26 cellular contexts compared by ENCODE assay signal in the genomic region with DNA sequence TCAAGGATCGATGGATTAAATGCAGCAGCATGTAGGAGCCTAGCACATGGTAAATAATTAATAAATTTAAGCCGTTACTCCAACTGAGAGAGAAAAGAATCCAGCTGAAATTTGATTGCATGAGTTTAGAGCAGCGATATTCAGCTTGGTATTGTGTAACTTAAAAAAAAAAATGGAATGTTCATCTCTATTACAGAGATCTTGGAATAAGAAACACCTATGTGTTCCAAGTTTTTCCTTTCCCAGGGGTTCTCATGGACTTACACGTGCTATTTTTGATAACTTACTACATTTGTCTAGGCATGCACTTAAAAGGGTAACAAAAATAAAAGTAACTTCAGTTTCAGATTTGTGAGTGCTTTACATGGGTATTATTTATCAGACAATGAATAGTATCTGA.
DNase-seq lines count a peak whose midpoint lies in the region; ATAC-seq, FAIRE-seq and TF ChIP-seq lines count a peak whose summit lies in the region.
"Had no signal": no experiment of that assay in that cellular context is flagged by ENCODE, and none has a peak within 500 bp of the region (broad histone marks: within the 10 kb centered on the region; RNA-seq: fewer than 3 reads in every experiment).

No MANE protein-coding gene starts in this region.

- no peaks in the 10 kb centered on the region for H3K36me3 ChIP-seq in mammary epithelial cell (ENCODE audit: insufficient read depth, low read length)
- H3K36me3 ChIP-seq in pancreas = no peaks in the 10 kb centered on the region
- H3K36me3 ChIP-seq in PC-9 (ENCODE audit: low read depth) = no peaks in the 10 kb centered on the region
- H3K36me3 ChIP-seq in neural progenitor cell = no peaks in the 10 kb centered on the region
- H3K36me3 ChIP-seq: BLaER1 treated with 17β-estradiol and CSF1 and Interleukin-3, amounts not matched to agents 10 nM and 100 nM; sigmoid colon had no signal

- peak; percentile 6 for DNase-seq in MCF 10A (ENCODE audit: unreplicated experiment)
- no peak for DNase-seq in mammary epithelial cell
- DNase-seq in fibroblast of the aortic adventitia (ENCODE audit: low read depth) = peak; percentile 96
- DNase-seq in pancreas = no peak
- DNase-seq in PC-9 = no peak
- DNase-seq in AG20443 (ENCODE audit: low spot score) = no peak
- no peak for DNase-seq in activated CD8-positive, alpha-beta memory T cell treated with anti-CD3 and anti-CD28 coated beads, Interleukin-2, amount 50 U/mL, for 48 hours
- no peak for DNase-seq in neural progenitor cell (ENCODE audit: low spot score)
- DNase-seq: 8988T; activated effector memory CD4-positive, alpha-beta T cell treated with anti-CD3 and anti-CD28 coated beads, Interleukin-2, amount 50 U/mL, for 16 hours; Caco-2; foreskin melanocyte; KG1; kidney; mesendoderm; naive B cell; NCI-H146; NCI-H2171 treated with DMSO at 0.1 percent for 48 hours; NCI-H526 treated with DMSO at 0.1 percent for 48 hours; RPMI8226; sigmoid colon; testis had no signal

- WGBS in mammary epithelial cell (ENCODE audit: low coverage, missing lambda C conversion rate) = 20% methylated on average over 4 of the region's 4 CpGs
- 5% methylated on average over 4 of the region's 4 CpGs for WGBS in pancreas, 2 donors

- no peak for FAIRE-seq in pancreas (lab: Jason Lieb, UNC)
- FAIRE-seq: bronchial epithelial cell, HTR-8/SVneo had no signal

- TF ChIP-seq CTCF in MCF 10A (IDR thresholded peaks at IDR 0.05; ENCODE audit: unreplicated experiment) = no peak
- no peak for TF ChIP-seq CTCF in mammary epithelial cell (conservative IDR thresholded peaks at IDR 0.05 in 1 of 2, IDR thresholded peaks at IDR 0.05 in 1 of 2; ENCODE audit: extremely low read depth in 1 of 2, insufficient read depth in 1 of 2, low read depth in 1 of 2, low read length in 2 of 2)
- no peak for TF ChIP-seq CTCF in fibroblast of the aortic adventitia (IDR thresholded peaks at IDR 0.05; ENCODE audit: insufficient read depth, low read length)
- no peak for TF ChIP-seq CTCF in pancreas (IDR thresholded peaks at IDR 0.05)
- no peak for TF ChIP-seq CTCF in PC-9 (conservative IDR thresholded peaks at IDR 0.05)
- TF ChIP-seq CTCF in neural progenitor cell (IDR thresholded peaks at IDR 0.05) = no peak

- no peak overlapping the region for H3K27ac ChIP-seq in mammary epithelial cell (ENCODE audit: insufficient read depth, low read depth, low read length)
- no peak overlapping the region for H3K27ac ChIP-seq in pancreas
- H3K27ac ChIP-seq in PC-9 = no peak overlapping the region
- no peak overlapping the region for H3K27ac ChIP-seq in neural progenitor cell
- H3K27ac ChIP-seq: BLaER1 treated with 17β-estradiol and CSF1 and Interleukin-3, amounts not matched to agents 10 nM and 100 nM; testis had no signal

- dilution Hi-C loops in mammary epithelial cell (cut with HindIII; ENCODE audit: low sequenced_read_pairs) = no loop called here

- in situ Hi-C loops in mammary epithelial cell (cut with MboI; ENCODE audit: low sequenced_read_pairs in 2 of 2) = no loop called here

- intact Hi-C loops in MCF 10A (cut with micrococcal nuclease) (no loop called here), mammary epithelial cell (cut with micrococcal nuclease) (no loop called here), pancreas (cut with DNase I) (no loop called here), PC-9 (cut with micrococcal nuclease; ENCODE audit: unreplicated experiment) (no loop called here)

- H3K9me3 ChIP-seq in mammary epithelial cell (replicated peaks; ENCODE audit: insufficient read depth, low read length) (no peaks in the 10 kb centered on the region), pancreas (no peaks in the 10 kb centered on the region), PC-9 (ENCODE audit: insufficient read depth, low read depth) (no peaks in the 10 kb centered on the region), neural progenitor cell (ENCODE audit: low read depth) (no peaks in the 10 kb centered on the region)
- H3K9me3 ChIP-seq: BLaER1 treated with 17β-estradiol and CSF1 and Interleukin-3, amounts not matched to agents 10 nM and 100 nM; Caco-2; sigmoid colon; testis had no signal

- H3K27ac Mint-ChIP-seq in MCF 10A (ENCODE audit: low read depth, unreplicated experiment) (no peak overlapping the region), neural progenitor cell (no peak overlapping the region)
- H3K27ac Mint-ChIP-seq: dendritic cell treated with granulocyte-macrophage colony-stimulating factor and Interleukin-4, amounts not matched to agents 40 ng/mL and 50 ng/mL, for 4 days had no signal

- H3K4me3 Mint-ChIP-seq in MCF 10A (ENCODE audit: unreplicated experiment) = no peak overlapping the region
- no peak overlapping the region for H3K4me3 Mint-ChIP-seq in neural progenitor cell
- H3K4me3 Mint-ChIP-seq: dendritic cell treated with granulocyte-macrophage colony-stimulating factor and Interleukin-4, amounts not matched to agents 40 ng/mL and 50 ng/mL, for 4 days; naive B cell had no signal

- H3K4me3 ChIP-seq in mammary epithelial cell (replicated peaks in 1 of 3; ENCODE audit: insufficient read depth in 1 of 3, low read depth in 2 of 3, low read length in 3 of 3) (no peak overlapping the region), fibroblast of the aortic adventitia (ENCODE audit: low read depth, low read length) (no peak overlapping the region), pancreas (no peak overlapping the region), PC-9 (no peak overlapping the region), neural progenitor cell (no peak overlapping the region)
- H3K4me3 ChIP-seq: BLaER1 treated with 17β-estradiol and CSF1 and Interleukin-3, amounts not matched to agents 10 nM and 100 nM; sigmoid colon; testis had no signal

- POLR2A ChIA-PET in MCF 10A (lab: Yijun Ruan, JAX) (interaction anchor here (0.9 to 1.1 kb wide), 2 partner anchors 14 to 28 kb away, joined by 3 read pairs; no protein-coding TSS in a partner anchor), PC-9 (lab: Charles Lee; ENCODE audit: unreplicated experiment) (no interaction called here)

- H3F3A ChIP-seq in PC-9 (ENCODE audit: insufficient read depth, low read depth) = no peaks in the 10 kb centered on the region
- H3F3A ChIP-seq in neural progenitor cell (ENCODE audit: low read depth) = no peaks in the 10 kb centered on the region

- H3K9me3 Mint-ChIP-seq in MCF 10A (ENCODE audit: unreplicated experiment) (no peaks in the 10 kb centered on the region), neural progenitor cell (no peaks in the 10 kb centered on the region)

- H3K27me3 Mint-ChIP-seq in MCF 10A (ENCODE audit: insufficient read depth, unreplicated experiment) = no peaks in the 10 kb centered on the region
- peaks cover 2% of the 10 kb centered on the region for H3K27me3 Mint-ChIP-seq in neural progenitor cell (ENCODE audit: insufficient read depth, low read depth)
- H3K27me3 Mint-ChIP-seq: dendritic cell treated with granulocyte-macrophage colony-stimulating factor and Interleukin-4, amounts not matched to agents 40 ng/mL and 50 ng/mL, for 4 days; naive B cell had no signal

- H3K9ac ChIP-seq in mammary epithelial cell (ENCODE audit: insufficient read depth, low read length) (no peak overlapping the region), neural progenitor cell (no peak overlapping the region)
- H3K9ac ChIP-seq: BLaER1 treated with 17β-estradiol and CSF1 and Interleukin-3, amounts not matched to agents 10 nM and 100 nM had no signal

- H3K79me2 ChIP-seq in mammary epithelial cell (ENCODE audit: insufficient read depth, low read length) = no peaks in the 10 kb centered on the region
- no peaks in the 10 kb centered on the region for H3K79me2 ChIP-seq in PC-9 (ENCODE audit: low read depth)
- H3K79me2 ChIP-seq in neural progenitor cell (ENCODE audit: low read depth) = no peaks in the 10 kb centered on the region

- no peaks in the 10 kb centered on the region for H4K20me1 ChIP-seq in mammary epithelial cell (ENCODE audit: insufficient read depth, low read length)
- no peaks in the 10 kb centered on the region for H4K20me1 ChIP-seq in PC-9 (ENCODE audit: insufficient read depth)
- no peaks in the 10 kb centered on the region for H4K20me1 ChIP-seq in neural progenitor cell (ENCODE audit: low read depth)
- H4K20me1 ChIP-seq: BLaER1 treated with 17β-estradiol and CSF1 and Interleukin-3, amounts not matched to agents 10 nM and 100 nM had no signal

- H2AFZ ChIP-seq in mammary epithelial cell (ENCODE audit: low read depth, low read length) (no peak overlapping the region), PC-9 (no peak overlapping the region), neural progenitor cell (replicated peaks) (no peak overlapping the region)

- H3K4me2 ChIP-seq in mammary epithelial cell (ENCODE audit: insufficient read depth, low read depth, low read length) = no peak overlapping the region
- H3K4me2 ChIP-seq in PC-9 = no peak overlapping the region
- no peak overlapping the region for H3K4me2 ChIP-seq in neural progenitor cell
- H3K4me2 ChIP-seq: BLaER1 treated with 17β-estradiol and CSF1 and Interleukin-3, amounts not matched to agents 10 nM and 100 nM had no signal

- H3K4me1 Mint-ChIP-seq in MCF 10A (ENCODE audit: insufficient read depth, unreplicated experiment) = peaks cover 14% of the 10 kb centered on the region
- H3K4me1 Mint-ChIP-seq in neural progenitor cell = no peaks in the 10 kb centered on the region
- H3K4me1 Mint-ChIP-seq: naive B cell had no signal

- H3K9me2 ChIP-seq in PC-9 (ENCODE audit: insufficient read depth) = no peaks in the 10 kb centered on the region; the same call in 1 of the 2 replicates

- no peaks in the 10 kb centered on the region for H3K27me3 ChIP-seq in mammary epithelial cell (ENCODE audit: insufficient read depth, low read length)
- H3K27me3 ChIP-seq in pancreas = no peaks in the 10 kb centered on the region
- H3K27me3 ChIP-seq in PC-9 (ENCODE audit: insufficient read depth, low read depth) = no peaks in the 10 kb centered on the region
- no peaks in the 10 kb centered on the region for H3K27me3 ChIP-seq in neural progenitor cell
- H3K27me3 ChIP-seq: BLaER1 treated with 17β-estradiol and CSF1 and Interleukin-3, amounts not matched to agents 10 nM and 100 nM; sigmoid colon; testis had no signal

- CTCF ChIA-PET in MCF 10A (lab: Yijun Ruan, JAX) (interaction anchor here (0.7 kb wide), 1 partner anchor 234 kb away, joined by 3 read pairs; no protein-coding TSS in a partner anchor), mammary epithelial cell (lab: Charles Lee; ENCODE audit: low non-redundant PET) (no interaction called here), PC-9 (lab: Charles Lee) (no interaction called here)

- ATAC-seq in pancreas = peak; percentile 40 to 75 (median 72)

- no peaks in the 10 kb centered on the region for H3K36me3 Mint-ChIP-seq in MCF 10A (ENCODE audit: insufficient read depth, unreplicated experiment)
- H3K36me3 Mint-ChIP-seq in neural progenitor cell = no peaks in the 10 kb centered on the region
- H3K36me3 Mint-ChIP-seq: naive B cell had no signal

- H3K4me1 ChIP-seq in mammary epithelial cell (ENCODE audit: insufficient read depth, low read length) (no peaks in the 10 kb centered on the region), pancreas (peaks cover 0 to 11% (median 10%) of the 10 kb centered on the region in 3 donors), PC-9 (replicated peaks; ENCODE audit: insufficient read depth) (no peaks in the 10 kb centered on the region), neural progenitor cell (no peaks in the 10 kb centered on the region)
- H3K4me1 ChIP-seq: BLaER1 treated with 17β-estradiol and CSF1 and Interleukin-3, amounts not matched to agents 10 nM and 100 nM; Caco-2; testis had no signal

- no TSS peak for BruUV-seq in MCF 10A (replicated peaks; lab: Mats Ljungman, UMichigan)
- no TSS peak for BruUV-seq in mammary epithelial cell (replicated peaks; lab: Mats Ljungman, UMichigan)
- BruUV-seq in PC-9 (replicated peaks; lab: Mats Ljungman, UMichigan) = no TSS peak

Comparison
In these comparisons a context has a peak if more than half of its experiments do, and no peak if none do; other contexts are left out.
1. DNase-seq: peak in MCF 10A (single experiment) and fibroblast of the aortic adventitia (single experiment); none in mammary epithelial cell (single experiment), pancreas (0 of 6), PC-9 (0 of 2), AG20443 (single experiment), activated CD8-positive, alpha-beta memory T cell treated with anti-CD3 and anti-CD28 coated beads, Interleukin-2, amount 50 U/mL, for 48 hours (single experiment) and neural progenitor cell (single experiment).